1 cellular context compared by ENCODE assay signal in genomic region chr3:20091331-20091730, GRCh38.
TF ChIP-seq lines count a peak whose summit lies in the region.

No MANE protein-coding gene starts in this region.

TF ChIP-seq in liver, 16 proteins besides CTCF, POLR2A, EP300 and RAD21:
- TF ChIP-seq HNF4A (conservative IDR thresholded peaks at IDR 0.05) (peak; percentile 61 to 73), RXRA (IDR thresholded peaks at IDR 0.05) (peak in 1 of 2 donors; percentile 19), TAF1 (conservative IDR thresholded peaks at IDR 0.05) (no peak)
